In the genomic region with DNA sequence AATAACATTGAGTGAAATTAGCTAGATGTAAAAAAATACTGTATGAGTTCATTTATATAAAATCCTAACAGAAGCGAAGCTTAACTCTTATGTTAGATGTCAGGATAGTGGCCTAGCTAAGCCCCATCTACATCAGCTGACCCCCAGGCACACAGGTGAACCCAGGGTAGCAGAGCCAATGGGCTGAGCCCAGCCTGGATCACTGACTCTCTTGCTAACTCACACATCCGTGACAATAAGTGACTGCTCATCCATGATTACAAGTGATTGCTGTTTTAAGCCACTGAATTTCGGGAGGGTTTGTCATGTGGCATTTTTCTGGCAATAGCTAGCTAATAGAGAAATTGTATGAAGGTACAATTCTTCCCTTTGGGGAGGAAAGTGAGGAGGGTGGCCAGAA, we compare ENCODE assay signal across 1 cellular context.
TF ChIP-seq lines count a peak whose summit lies in the region.

No MANE protein-coding gene starts in this region.

TF ChIP-seq in GM23338, 12 proteins besides CTCF, POLR2A, EP300 and RAD21 (continued from another document):
- TF ChIP-seq, protein P1, sequence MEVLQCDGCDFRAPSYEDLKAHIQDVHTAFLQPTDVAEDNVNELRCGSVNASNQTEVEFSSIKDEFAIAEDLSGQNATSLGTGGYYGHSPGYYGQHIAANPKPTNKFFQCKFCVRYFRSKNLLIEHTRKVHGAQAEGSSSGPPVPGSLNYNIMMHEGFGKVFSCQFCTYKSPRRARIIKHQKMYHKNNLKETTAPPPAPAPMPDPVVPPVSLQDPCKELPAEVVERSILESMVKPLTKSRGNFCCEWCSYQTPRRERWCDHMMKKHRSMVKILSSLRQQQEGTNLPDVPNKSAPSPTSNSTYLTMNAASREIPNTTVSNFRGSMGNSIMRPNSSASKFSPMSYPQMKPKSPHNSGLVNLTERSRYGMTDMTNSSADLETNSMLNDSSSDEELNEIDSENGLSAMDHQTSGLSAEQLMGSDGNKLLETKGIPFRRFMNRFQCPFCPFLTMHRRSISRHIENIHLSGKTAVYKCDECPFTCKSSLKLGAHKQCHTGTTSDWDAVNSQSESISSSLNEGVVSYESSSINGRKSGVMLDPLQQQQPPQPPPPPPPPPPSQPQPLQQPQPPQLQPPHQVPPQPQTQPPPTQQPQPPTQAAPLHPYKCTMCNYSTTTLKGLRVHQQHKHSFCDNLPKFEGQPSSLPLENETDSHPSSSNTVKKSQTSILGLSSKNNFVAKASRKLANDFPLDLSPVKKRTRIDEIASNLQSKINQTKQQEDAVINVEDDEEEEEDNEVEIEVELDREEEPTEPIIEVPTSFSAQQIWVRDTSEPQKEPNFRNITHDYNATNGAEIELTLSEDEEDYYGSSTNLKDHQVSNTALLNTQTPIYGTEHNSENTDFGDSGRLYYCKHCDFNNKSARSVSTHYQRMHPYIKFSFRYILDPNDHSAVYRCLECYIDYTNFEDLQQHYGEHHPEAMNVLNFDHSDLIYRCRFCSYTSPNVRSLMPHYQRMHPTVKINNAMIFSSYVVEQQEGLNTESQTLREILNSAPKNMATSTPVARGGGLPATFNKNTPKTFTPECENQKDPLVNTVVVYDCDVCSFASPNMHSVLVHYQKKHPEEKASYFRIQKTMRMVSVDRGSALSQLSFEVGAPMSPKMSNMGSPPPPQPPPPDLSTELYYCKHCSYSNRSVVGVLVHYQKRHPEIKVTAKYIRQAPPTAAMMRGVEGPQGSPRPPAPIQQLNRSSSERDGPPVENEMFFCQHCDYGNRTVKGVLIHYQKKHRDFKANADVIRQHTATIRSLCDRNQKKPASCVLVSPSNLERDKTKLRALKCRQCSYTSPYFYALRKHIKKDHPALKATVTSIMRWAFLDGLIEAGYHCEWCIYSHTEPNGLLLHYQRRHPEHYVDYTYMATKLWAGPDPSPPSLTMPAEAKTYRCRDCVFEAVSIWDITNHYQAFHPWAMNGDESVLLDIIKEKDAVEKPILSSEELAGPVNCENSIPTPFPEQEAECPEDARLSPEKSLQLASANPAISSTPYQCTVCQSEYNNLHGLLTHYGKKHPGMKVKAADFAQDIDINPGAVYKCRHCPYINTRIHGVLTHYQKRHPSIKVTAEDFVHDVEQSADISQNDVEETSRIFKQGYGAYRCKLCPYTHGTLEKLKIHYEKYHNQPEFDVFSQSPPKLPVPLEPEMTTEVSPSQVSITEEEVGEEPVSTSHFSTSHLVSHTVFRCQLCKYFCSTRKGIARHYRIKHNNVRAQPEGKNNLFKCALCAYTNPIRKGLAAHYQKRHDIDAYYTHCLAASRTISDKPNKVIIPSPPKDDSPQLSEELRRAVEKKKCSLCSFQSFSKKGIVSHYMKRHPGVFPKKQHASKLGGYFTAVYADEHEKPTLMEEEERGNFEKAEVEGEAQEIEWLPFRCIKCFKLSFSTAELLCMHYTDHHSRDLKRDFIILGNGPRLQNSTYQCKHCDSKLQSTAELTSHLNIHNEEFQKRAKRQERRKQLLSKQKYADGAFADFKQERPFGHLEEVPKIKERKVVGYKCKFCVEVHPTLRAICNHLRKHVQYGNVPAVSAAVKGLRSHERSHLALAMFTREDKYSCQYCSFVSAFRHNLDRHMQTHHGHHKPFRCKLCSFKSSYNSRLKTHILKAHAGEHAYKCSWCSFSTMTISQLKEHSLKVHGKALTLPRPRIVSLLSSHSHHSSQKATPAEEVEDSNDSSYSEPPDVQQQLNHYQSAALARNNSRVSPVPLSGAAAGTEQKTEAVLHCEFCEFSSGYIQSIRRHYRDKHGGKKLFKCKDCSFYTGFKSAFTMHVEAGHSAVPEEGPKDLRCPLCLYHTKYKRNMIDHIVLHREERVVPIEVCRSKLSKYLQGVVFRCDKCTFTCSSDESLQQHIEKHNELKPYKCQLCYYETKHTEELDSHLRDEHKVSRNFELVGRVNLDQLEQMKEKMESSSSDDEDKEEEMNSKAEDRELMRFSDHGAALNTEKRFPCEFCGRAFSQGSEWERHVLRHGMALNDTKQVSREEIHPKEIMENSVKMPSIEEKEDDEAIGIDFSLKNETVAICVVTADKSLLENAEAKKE (CRISPR knock-in tag; IDR thresholded peaks at IDR 0.05), result no peak
- TF ChIP-seq, protein P2, sequence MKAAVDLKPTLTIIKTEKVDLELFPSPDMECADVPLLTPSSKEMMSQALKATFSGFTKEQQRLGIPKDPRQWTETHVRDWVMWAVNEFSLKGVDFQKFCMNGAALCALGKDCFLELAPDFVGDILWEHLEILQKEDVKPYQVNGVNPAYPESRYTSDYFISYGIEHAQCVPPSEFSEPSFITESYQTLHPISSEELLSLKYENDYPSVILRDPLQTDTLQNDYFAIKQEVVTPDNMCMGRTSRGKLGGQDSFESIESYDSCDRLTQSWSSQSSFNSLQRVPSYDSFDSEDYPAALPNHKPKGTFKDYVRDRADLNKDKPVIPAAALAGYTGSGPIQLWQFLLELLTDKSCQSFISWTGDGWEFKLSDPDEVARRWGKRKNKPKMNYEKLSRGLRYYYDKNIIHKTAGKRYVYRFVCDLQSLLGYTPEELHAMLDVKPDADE (IDR thresholded peaks at IDR 0.05), result no peak
- TF ChIP-seq ZNF331 (CRISPR knock-in tag; IDR thresholded peaks at IDR 0.05; ENCODE audit: low read depth), result no peak
- no peak for TF ChIP-seq NANOG (IDR thresholded peaks at IDR 0.05; ENCODE audit: borderline replicate concordance)
- TF ChIP-seq POLR2AphosphoS5 (IDR thresholded peaks at IDR 0.05; ENCODE audit: low read depth), result no peak
- TF ChIP-seq JUNB (IDR thresholded peaks at IDR 0.05; ENCODE audit: unreplicated experiment), result no peak
- TF ChIP-seq STAT1 (IDR thresholded peaks at IDR 0.05; ENCODE audit: unreplicated experiment), result no peak
- no peak for TF ChIP-seq ZNF114 (CRISPR knock-in tag; IDR thresholded peaks at IDR 0.05)
- no peak for TF ChIP-seq EZH2phosphoT487 (IDR thresholded peaks at IDR 0.05; ENCODE audit: unreplicated experiment)
- TF ChIP-seq EZH2 (IDR thresholded peaks at IDR 0.05; ENCODE audit: low read depth, unreplicated experiment), result no peak
- TF ChIP-seq CREB1 (CRISPR knock-in tag; IDR thresholded peaks at IDR 0.05; ENCODE audit: low read depth), result no peak
